ENCODE assay signal across 1 cellular context in genomic region chr1:243270097-243270864, GRCh38.
TF ChIP-seq lines count a peak whose summit lies in the region.

No MANE protein-coding gene starts in this region.

TF ChIP-seq in K562, 482 proteins besides CTCF, POLR2A, EP300 and RAD21:
- TF ChIP-seq LEF1 (IDR thresholded peaks at IDR 0.05) (peak; percentile 33; the same call in 1 of the 2 replicates), GATA2 (CRISPR knock-in tag; IDR thresholded peaks at IDR 0.05) (peak; percentile 4; the same call in 1 of the 2 replicates), ZNF830 (CRISPR knock-in tag; IDR thresholded peaks at IDR 0.05) (0 out of 2 replicates have a peak, but pooled peaks have one; percentile 19), DMBX1 (CRISPR knock-in tag; IDR thresholded peaks at IDR 0.05; ENCODE audit: borderline replicate concordance) (0 out of 2 replicates have a peak, but pooled peaks have one; percentile 36), ZNF518B (CRISPR knock-in tag; IDR thresholded peaks at IDR 0.05) (no peak), TFE3 (CRISPR knock-in tag; IDR thresholded peaks at IDR 0.05) (no peak), FOXK2 (conservative IDR thresholded peaks at IDR 0.05 in 1 of 2, IDR thresholded peaks at IDR 0.05 in 1 of 2; ENCODE audit: low read depth in 2 of 2) (peak; percentile 51 to 63; a peak in 2 of 4 replicates), NRF1 (conservative IDR thresholded peaks at IDR 0.05 in 1 of 2, IDR thresholded peaks at IDR 0.05 in 1 of 2) (peak in 1 of 2 experiments; percentile 42; a peak in 2 of 4 replicates), ELF2 (CRISPR knock-in tag; IDR thresholded peaks at IDR 0.05) (peak; percentile 23; the same call in 1 of the 2 replicates), DPF2 (IDR thresholded peaks at IDR 0.05) (0 out of 2 replicates have a peak, but pooled peaks have one; percentile 58), SMARCE1 (IDR thresholded peaks at IDR 0.05) (peak; percentile 36), PREB (CRISPR knock-in tag; IDR thresholded peaks at IDR 0.05) (no peak), MAFF (IDR thresholded peaks at IDR 0.05; ENCODE audit: low read length) (no peak), MEIS2 (IDR thresholded peaks at IDR 0.05; ENCODE audit: partially characterized antibody) (no peak), MNT (conservative IDR thresholded peaks at IDR 0.05) (0 out of 4 replicates have a peak, but pooled peaks of 1 of the 2 experiments have one; percentile 16), ZBTB40 (IDR thresholded peaks at IDR 0.05) (peak; percentile 12; the same call in 1 of the 2 replicates), ZBTB40 (CRISPR knock-in tag; IDR thresholded peaks at IDR 0.05) (no peak), ZSCAN32 (CRISPR knock-in tag; IDR thresholded peaks at IDR 0.05) (no peak), ZFP30 (CRISPR knock-in tag; IDR thresholded peaks at IDR 0.05; ENCODE audit: borderline replicate concordance) (no peak), ELK3 (CRISPR knock-in tag; IDR thresholded peaks at IDR 0.05) (no peak; the same call in 1 of the 2 replicates), FOXA3 (CRISPR knock-in tag; conservative IDR thresholded peaks at IDR 0.05 in 1 of 2, IDR thresholded peaks at IDR 0.05 in 1 of 2) (peak in 1 of 2 experiments; percentile 75; a peak in 2 of 4 replicates), HMGXB4 (CRISPR knock-in tag; IDR thresholded peaks at IDR 0.05) (no peak), ARID1B (IDR thresholded peaks at IDR 0.05) (peak; percentile 54), SMARCA4 (IDR thresholded peaks at IDR 0.05) (0 out of 2 replicates have a peak, but pooled peaks have one; percentile 41), CLOCK (CRISPR knock-in tag; IDR thresholded peaks at IDR 0.05; ENCODE audit: borderline replicate concordance) (no peak), ZNF282 (CRISPR knock-in tag; IDR thresholded peaks at IDR 0.05) (no peak)
